8 cellular contexts compared by ENCODE assay signal in genomic region chrX:68829594-68830485, GRCh38. TPM values are rescaled to one million over a fixed set of nuclear protein-coding genes. Genes with fewer than 3 reads are reported as not detected.
DNase-seq lines count a peak whose midpoint lies in the region; ATAC-seq, FAIRE-seq and TF ChIP-seq lines count a peak whose summit lies in the region.

No MANE protein-coding gene starts in this region.

- TF ChIP-seq EP300 in tibial nerve (IDR thresholded peaks at IDR 0.05), result no peak

- intact Hi-C loops in dendritic cell treated with granulocyte-macrophage colony-stimulating factor and Interleukin-4, amounts not matched to agents 40 ng/mL and 50 ng/mL, for 4 days (cut with micrococcal nuclease), result loop anchor here (10.0 kb wide), 1 partner anchor 65 kb away; no protein-coding TSS in a partner anchor

- peaks cover 46% of the 10 kb centered on the region for H3K4me1 Mint-ChIP-seq in dendritic cell treated with granulocyte-macrophage colony-stimulating factor and Interleukin-4, amounts not matched to agents 40 ng/mL and 50 ng/mL, for 4 days (ENCODE audit: low read depth)
- H3K4me1 Mint-ChIP-seq in memory B cell, result peaks cover 22% of the 10 kb centered on the region

- peaks cover 26% of the 10 kb centered on the region for H3K27me3 Mint-ChIP-seq in dendritic cell treated with granulocyte-macrophage colony-stimulating factor and Interleukin-4, amounts not matched to agents 40 ng/mL and 50 ng/mL, for 4 days
- H3K27me3 Mint-ChIP-seq in memory B cell, result no peaks in the 10 kb centered on the region

- no peak for TF ChIP-seq POLR2A in GM12892 (IDR thresholded peaks at IDR 0.05; ENCODE audit: low read depth, low read length)
- TF ChIP-seq POLR2A in Peyer's patch (IDR thresholded peaks at IDR 0.05), result no peak
- TF ChIP-seq POLR2A in tibial nerve (IDR thresholded peaks at IDR 0.05), result no peak

- peaks cover 11% of the 10 kb centered on the region for H3K36me3 Mint-ChIP-seq in dendritic cell treated with granulocyte-macrophage colony-stimulating factor and Interleukin-4, amounts not matched to agents 40 ng/mL and 50 ng/mL, for 4 days (ENCODE audit: low read depth)
- H3K36me3 Mint-ChIP-seq in memory B cell, result no peaks in the 10 kb centered on the region

- H3K9me3 ChIP-seq in Peyer's patch (no peaks in the 10 kb centered on the region), tibial nerve (no peaks in the 10 kb centered on the region)

- no peaks in the 10 kb centered on the region for H3K36me3 ChIP-seq in Peyer's patch
- H3K36me3 ChIP-seq in tibial nerve, result no peaks in the 10 kb centered on the region

- H3K4me1 ChIP-seq in Peyer's patch, result peaks cover 0 to 19% (median 0%) of the 10 kb centered on the region in 4 donors
- peaks cover 0 to 19% (median 2%) of the 10 kb centered on the region in 4 donors for H3K4me1 ChIP-seq in tibial nerve

- H3K4me3 ChIP-seq in Peyer's patch (peak overlapping the region; percentile 58 to 89 (median 74)), tibial nerve (peak overlapping the region; percentile 72 to 83 (median 79))

- WGBS in tibial nerve, 2 donors, result 1 to 56% methylated on average over 25 to 56 of the region's 74 CpGs

- H3K27ac ChIP-seq in Peyer's patch, result peak overlapping the region; percentile 70 to 91 (median 86)
- peak overlapping the region; percentile 61 to 90 (median 84) for H3K27ac ChIP-seq in tibial nerve

- no peaks in the 10 kb centered on the region for H3K9me3 Mint-ChIP-seq in dendritic cell treated with granulocyte-macrophage colony-stimulating factor and Interleukin-4, amounts not matched to agents 40 ng/mL and 50 ng/mL, for 4 days
- H3K9me3 Mint-ChIP-seq in memory B cell, result no peaks in the 10 kb centered on the region

- peak overlapping the region; percentile 85 for H3K4me3 Mint-ChIP-seq in dendritic cell treated with granulocyte-macrophage colony-stimulating factor and Interleukin-4, amounts not matched to agents 40 ng/mL and 50 ng/mL, for 4 days
- H3K4me3 Mint-ChIP-seq in memory B cell, result peak overlapping the region; percentile 95

- H3K27ac Mint-ChIP-seq in dendritic cell treated with granulocyte-macrophage colony-stimulating factor and Interleukin-4, amounts not matched to agents 40 ng/mL and 50 ng/mL, for 4 days, result peak overlapping the region; percentile 79
- no peak overlapping the region for H3K27ac Mint-ChIP-seq in memory B cell

- TF ChIP-seq CTCF in Peyer's patch (IDR thresholded peaks at IDR 0.05) (no peak), tibial nerve (IDR thresholded peaks at IDR 0.05) (no peak)

- peak; percentile 16 for DNase-seq in GM12892 (ENCODE audit: insufficient read length)
- peak; percentile 14 to 64 (median 46) for DNase-seq in Peyer's patch
- DNase-seq in memory B cell (ENCODE audit: low spot score in 2 of 2), result peak in 1 of 2 donors; percentile 15
- no peak for DNase-seq in tibial nerve (ENCODE audit: low spot score in 2 of 2)
- no peak for DNase-seq in NCI-H524 treated with DMSO at 0.1 percent for 48 hours (lab: John Stamatoyannopoulos, UW)
- DNase-seq in NCI-H774 (lab: John Stamatoyannopoulos, UW), result no peak

- no peak for FAIRE-seq in GM12892 (lab: Jason Lieb, UNC)

- no peaks in the 10 kb centered on the region for H3K27me3 ChIP-seq in Peyer's patch
- H3K27me3 ChIP-seq in tibial nerve, result peaks cover 0 to 7% of the 10 kb centered on the region in 2 donors

- ATAC-seq in memory B cell (ENCODE audit: low read depth), result no peak
- ATAC-seq in HG03280 (IDR thresholded peaks at IDR 0.05; ENCODE audit: unreplicated experiment), result no peak

RNA-seq across cellular contexts. Expression of gene EFNB1, which starts 1.0 kb away (rescaled TPM):
- 0.42 TPM for polyA plus RNA-seq in GM12892 (2012; ENCODE audit: missing spikeins)
- total RNA-seq in Peyer's patch (10 to 100 TPM; 19.0 to 77.6 (median 55.3) TPM), tibial nerve (100 to 1,000 TPM in 2 of 4 donors, 10 to 100 TPM in 2; 74.4 to 127 (median 106) TPM)

Comparison
In these comparisons a context has a peak if more than half of its experiments do, and no peak if none do; other contexts are left out.
1. DNase-seq: peak in GM12892 (single experiment) and Peyer's patch (3 of 3); none in tibial nerve (0 of 2), NCI-H524 treated with DMSO at 0.1 percent for 48 hours (single experiment) and NCI-H774 (single experiment).